Comparison of ENCODE assay signal across 8 cellular contexts in genomic region chr20:17558154-17558940, GRCh38. TPM values are rescaled to one million over a fixed set of nuclear protein-coding genes. Genes with fewer than 3 reads are reported as not detected.
DNase-seq lines count a peak whose midpoint lies in the region; ATAC-seq and TF ChIP-seq lines count a peak whose summit lies in the region.

No MANE protein-coding gene starts in this region.

- DNase-seq in activated T-cell treated with anti-CD3 and anti-CD28 coated beads, Interleukin-2, amount 50 U/mL, for 24 hours = no peak
- no peak for DNase-seq in activated T-cell treated with anti-CD3 and anti-CD28 coated beads for 4 hours
- peak; percentile 97 for DNase-seq in RPMI7951 (ENCODE audit: low read depth)
- DNase-seq in colonic mucosa = peak; percentile 34
- DNase-seq in lung microvascular endothelial cell (ENCODE audit: low read depth in 2 of 2) = peak; percentile 82 to 93
- peak; percentile 67 to 89 for DNase-seq in uterus
- DNase-seq in activated gamma-delta T cell (lab: John Stamatoyannopoulos, UW) = no peak

- H3K9me3 ChIP-seq in colonic mucosa (no peaks in the 10 kb centered on the region), uterus (no peaks in the 10 kb centered on the region)

- H3K27me3 ChIP-seq in colonic mucosa (no peaks in the 10 kb centered on the region), uterus (no peaks in the 10 kb centered on the region)

- H3K27me3 Mint-ChIP-seq in activated T-cell treated with anti-CD3 and anti-CD28 coated beads, Interleukin-2, amount 50 U/mL, for 24 hours = no peaks in the 10 kb centered on the region

- H3K4me3 ChIP-seq in colonic mucosa = no peak overlapping the region
- no peak overlapping the region for H3K4me3 ChIP-seq in uterus

- no peak for TF ChIP-seq CTCF in colonic mucosa (IDR thresholded peaks at IDR 0.05)
- TF ChIP-seq CTCF in uterus (IDR thresholded peaks at IDR 0.05) = peak in 1 of 4 experiments; percentile 19

- H3K4me3 Mint-ChIP-seq in activated T-cell treated with anti-CD3 and anti-CD28 coated beads, Interleukin-2, amount 50 U/mL, for 24 hours = peak overlapping the region; percentile 63

- peak overlapping the region; percentile 96 for H3K27ac Mint-ChIP-seq in activated T-cell treated with anti-CD3 and anti-CD28 coated beads, Interleukin-2, amount 50 U/mL, for 24 hours

- H3K36me3 ChIP-seq in colonic mucosa = no peaks in the 10 kb centered on the region
- no peaks in the 10 kb centered on the region for H3K36me3 ChIP-seq in uterus

- intact Hi-C loops in colonic mucosa (cut with DNase I) = no loop called here
- intact Hi-C loops in uterus (cut with DNase I; ENCODE audit: low total_unique reads) = no loop called here

- peak overlapping the region; percentile 78 for H3K27ac ChIP-seq in colonic mucosa
- peak overlapping the region; percentile 92 to 98 for H3K27ac ChIP-seq in uterus

- no peaks in the 10 kb centered on the region for H3K36me3 Mint-ChIP-seq in activated T-cell treated with anti-CD3 and anti-CD28 coated beads, Interleukin-2, amount 50 U/mL, for 24 hours (ENCODE audit: low read depth)

- peak; percentile 41 to 44 for TF ChIP-seq POLR2A in uterus (IDR thresholded peaks at IDR 0.05)

- no peaks in the 10 kb centered on the region for H3K9me3 Mint-ChIP-seq in activated T-cell treated with anti-CD3 and anti-CD28 coated beads, Interleukin-2, amount 50 U/mL, for 24 hours

- H3K4me1 Mint-ChIP-seq in activated T-cell treated with anti-CD3 and anti-CD28 coated beads, Interleukin-2, amount 50 U/mL, for 24 hours (ENCODE audit: low read depth) = peaks cover 42% of the 10 kb centered on the region

- no peak for ATAC-seq in HG02678 (IDR thresholded peaks at IDR 0.05; ENCODE audit: unreplicated experiment)

- no peak overlapping the region for H3K9ac ChIP-seq in colonic mucosa (ENCODE audit: low read depth in 2 of 2, low read length in 2 of 2)

- peaks cover 11% of the 10 kb centered on the region for H3K4me1 ChIP-seq in colonic mucosa
- H3K4me1 ChIP-seq in uterus = peaks cover 19 to 29% of the 10 kb centered on the region in 2 donors

RNA-seq across cellular contexts. Expression of gene DSTN, which starts 11.5 kb away (rescaled TPM):
- total RNA-seq in RPMI7951 (2014; rRNA removed; shearing (Covaris generic)) = 541 and 689 TPM in 2 replicates
- total RNA-seq in colonic mucosa = 100 to 1,000 TPM; 247 to 437 TPM
- total RNA-seq in lung microvascular endothelial cell = 59.3 and 87.4 TPM in 2 replicates
- total RNA-seq in uterus = 100 to 1,000 TPM; 294 to 674 (median 623) TPM

RNA-seq across cellular contexts. Expression of gene BFSP1, which starts 27.2 kb away (rescaled TPM):
- total RNA-seq in RPMI7951 (2014; rRNA removed; shearing (Covaris generic)) = 3.0 and 5.0 TPM in 2 replicates
- under 1 TPM; 0.50 to 0.59 TPM for total RNA-seq in colonic mucosa
- total RNA-seq in lung microvascular endothelial cell = 0.60 and 1.7 TPM in 2 replicates
- total RNA-seq in uterus = 1 to 10 TPM; 1.5 to 5.1 (median 3.1) TPM

Comparison
In these comparisons a context has a peak if more than half of its experiments do, and no peak if none do; other contexts are left out.
1. DNase-seq: peak in RPMI7951 (single experiment), colonic mucosa (single experiment), lung microvascular endothelial cell (2 of 2) and uterus (2 of 2); none in activated T-cell treated with anti-CD3 and anti-CD28 coated beads, Interleukin-2, amount 50 U/mL, for 24 hours (single experiment), activated T-cell treated with anti-CD3 and anti-CD28 coated beads for 4 hours (single experiment) and activated gamma-delta T cell (single experiment).